Comparison of ENCODE assay signal across 10 cellular contexts in genomic region chr4:38189445-38189844, GRCh38.
DNase-seq lines count a peak whose midpoint lies in the region; ATAC-seq and TF ChIP-seq lines count a peak whose summit lies in the region.
"Had no signal": no experiment of that assay in that cellular context is flagged by ENCODE, and none has a peak within 500 bp of the region (broad histone marks: within the 10 kb centered on the region; RNA-seq: fewer than 3 reads in every experiment).

No MANE protein-coding gene starts in this region.

- H3K27me3 ChIP-seq in RWPE2 (ENCODE audit: insufficient read depth, poor library complexity, severe bottlenecking), result no peaks in the 10 kb centered on the region

- no peak overlapping the region for H3K27ac Mint-ChIP-seq in stimulated activated effector memory CD8-positive, alpha-beta T cell treated with anti-CD3 and anti-CD28 coated beads, Interleukin-12 subunit alpha, Interleukin-12 subunit beta, amount 100 ng/mL, for 72 hours
- H3K27ac Mint-ChIP-seq in T-helper 2 cell treated with Interferon-gamma antibody and Interleukin-4, amounts not matched to agents 5 μg/mL and 100 μg/mL, for 36 hours, result no peak overlapping the region
- H3K27ac Mint-ChIP-seq: T-helper 1 cell treated with Interleukin-12 subunit alpha and Interleukin-12 subunit beta and Interleukin-4 antibody, amounts not matched to agents 30 μg/mL and 1 μg/mL, for 36 hours had no signal

- no peaks in the 10 kb centered on the region for H3K4me1 Mint-ChIP-seq in stimulated activated effector memory CD8-positive, alpha-beta T cell treated with anti-CD3 and anti-CD28 coated beads, Interleukin-12 subunit alpha, Interleukin-12 subunit beta, amount 100 ng/mL, for 72 hours
- no peaks in the 10 kb centered on the region for H3K4me1 Mint-ChIP-seq in T-helper 2 cell treated with Interferon-gamma antibody and Interleukin-4, amounts not matched to agents 5 μg/mL and 100 μg/mL, for 36 hours (ENCODE audit: low read depth)

- no peaks in the 10 kb centered on the region for H3K9me3 ChIP-seq in RWPE2 (ENCODE audit: severe bottlenecking)

- no peaks in the 10 kb centered on the region for H3K9me3 Mint-ChIP-seq in stimulated activated effector memory CD8-positive, alpha-beta T cell treated with anti-CD3 and anti-CD28 coated beads, Interleukin-12 subunit alpha, Interleukin-12 subunit beta, amount 100 ng/mL, for 72 hours
- H3K9me3 Mint-ChIP-seq in T-helper 2 cell treated with Interferon-gamma antibody and Interleukin-4, amounts not matched to agents 5 μg/mL and 100 μg/mL, for 36 hours, result no peaks in the 10 kb centered on the region
- H3K9me3 Mint-ChIP-seq: T-helper 1 cell treated with Interleukin-12 subunit alpha and Interleukin-12 subunit beta and Interleukin-4 antibody, amounts not matched to agents 30 μg/mL and 1 μg/mL, for 36 hours had no signal

- peaks cover 33% of the 10 kb centered on the region for H3K4me1 ChIP-seq in RWPE2 (ENCODE audit: insufficient read depth, poor library complexity, severe bottlenecking)

- H3K27ac ChIP-seq in RWPE2 (ENCODE audit: poor library complexity, severe bottlenecking), result peak overlapping the region; percentile 50

- no peak overlapping the region for H3K4me3 ChIP-seq in RWPE2 (ENCODE audit: severe bottlenecking)

- H3K36me3 ChIP-seq in RWPE2 (ENCODE audit: low read depth), result no peaks in the 10 kb centered on the region

- ATAC-seq in RWPE2 (ENCODE audit: low read depth) (peak; percentile 86), HG03457 (IDR thresholded peaks at IDR 0.05; ENCODE audit: unreplicated experiment) (no peak)
- peak; percentile 90 for ATAC-seq in stimulated activated effector memory CD8-positive, alpha-beta T cell treated with anti-CD3 and anti-CD28 coated beads, Interleukin-12 subunit alpha, Interleukin-12 subunit beta, amount 100 ng/mL, for 72 hours

- H3K36me3 Mint-ChIP-seq in stimulated activated effector memory CD8-positive, alpha-beta T cell treated with anti-CD3 and anti-CD28 coated beads, Interleukin-12 subunit alpha, Interleukin-12 subunit beta, amount 100 ng/mL, for 72 hours, result no peaks in the 10 kb centered on the region
- no peaks in the 10 kb centered on the region for H3K36me3 Mint-ChIP-seq in T-helper 2 cell treated with Interferon-gamma antibody and Interleukin-4, amounts not matched to agents 5 μg/mL and 100 μg/mL, for 36 hours (ENCODE audit: low read depth)

- no peak for TF ChIP-seq CTCF in RWPE2 (IDR thresholded peaks at IDR 0.05; ENCODE audit: poor library complexity, severe bottlenecking)

- H3K4me3 Mint-ChIP-seq in stimulated activated effector memory CD8-positive, alpha-beta T cell treated with anti-CD3 and anti-CD28 coated beads, Interleukin-12 subunit alpha, Interleukin-12 subunit beta, amount 100 ng/mL, for 72 hours, result no peak overlapping the region
- no peak overlapping the region for H3K4me3 Mint-ChIP-seq in T-helper 2 cell treated with Interferon-gamma antibody and Interleukin-4, amounts not matched to agents 5 μg/mL and 100 μg/mL, for 36 hours
- H3K4me3 Mint-ChIP-seq: T-helper 1 cell treated with Interleukin-12 subunit alpha and Interleukin-12 subunit beta and Interleukin-4 antibody, amounts not matched to agents 30 μg/mL and 1 μg/mL, for 36 hours had no signal

- DNase-seq in activated CD4-positive, alpha-beta T cell treated with anti-CD3 and anti-CD28 coated beads for 48 hours, result peak; percentile 55
- DNase-seq in activated CD4-positive, alpha-beta T cell treated with anti-CD3 and anti-CD28 coated beads, Interleukin-2, amount 50 U/mL, for 4 hours, result no peak
- DNase-seq in RWPE2 (ENCODE audit: low spot score) (peak; percentile 77), fibroblast of peridontal ligament (ENCODE audit: extremely low read depth) (peak; percentile 80), GM19238 (ENCODE audit: insufficient read length, low spot score) (no peak)
- DNase-seq in stimulated activated effector memory CD8-positive, alpha-beta T cell treated with anti-CD3 and anti-CD28 coated beads, Interleukin-12 subunit alpha, Interleukin-12 subunit beta, amount 100 ng/mL, for 72 hours (ENCODE audit: low spot score in 2 of 2), result no peak
- no peak for DNase-seq in T-helper 2 cell treated with Interferon-gamma antibody and Interleukin-4, amounts not matched to agents 5 μg/mL and 100 μg/mL, for 36 hours (ENCODE audit: low spot score)
- DNase-seq: NCI-H1105 treated with DMSO at 0.1 percent for 48 hours had no signal

- H3K27me3 Mint-ChIP-seq in T-helper 2 cell treated with Interferon-gamma antibody and Interleukin-4, amounts not matched to agents 5 μg/mL and 100 μg/mL, for 36 hours (ENCODE audit: low read depth), result peaks cover 16% of the 10 kb centered on the region

Comparison
In these comparisons a context has a peak if more than half of its experiments do, and no peak if none do; other contexts are left out.
1. DNase-seq: peak in activated CD4-positive, alpha-beta T cell treated with anti-CD3 and anti-CD28 coated beads for 48 hours (single experiment), RWPE2 (single experiment) and fibroblast of peridontal ligament (single experiment); none in activated CD4-positive, alpha-beta T cell treated with anti-CD3 and anti-CD28 coated beads, Interleukin-2, amount 50 U/mL, for 4 hours (0 of 2), stimulated activated effector memory CD8-positive, alpha-beta T cell treated with anti-CD3 and anti-CD28 coated beads, Interleukin-12 subunit alpha, Interleukin-12 subunit beta, amount 100 ng/mL, for 72 hours (0 of 2), GM19238 (single experiment) and T-helper 2 cell treated with Interferon-gamma antibody and Interleukin-4, amounts not matched to agents 5 μg/mL and 100 μg/mL, for 36 hours (single experiment).